10 cellular contexts compared by ENCODE assay signal in the genomic region with DNA sequence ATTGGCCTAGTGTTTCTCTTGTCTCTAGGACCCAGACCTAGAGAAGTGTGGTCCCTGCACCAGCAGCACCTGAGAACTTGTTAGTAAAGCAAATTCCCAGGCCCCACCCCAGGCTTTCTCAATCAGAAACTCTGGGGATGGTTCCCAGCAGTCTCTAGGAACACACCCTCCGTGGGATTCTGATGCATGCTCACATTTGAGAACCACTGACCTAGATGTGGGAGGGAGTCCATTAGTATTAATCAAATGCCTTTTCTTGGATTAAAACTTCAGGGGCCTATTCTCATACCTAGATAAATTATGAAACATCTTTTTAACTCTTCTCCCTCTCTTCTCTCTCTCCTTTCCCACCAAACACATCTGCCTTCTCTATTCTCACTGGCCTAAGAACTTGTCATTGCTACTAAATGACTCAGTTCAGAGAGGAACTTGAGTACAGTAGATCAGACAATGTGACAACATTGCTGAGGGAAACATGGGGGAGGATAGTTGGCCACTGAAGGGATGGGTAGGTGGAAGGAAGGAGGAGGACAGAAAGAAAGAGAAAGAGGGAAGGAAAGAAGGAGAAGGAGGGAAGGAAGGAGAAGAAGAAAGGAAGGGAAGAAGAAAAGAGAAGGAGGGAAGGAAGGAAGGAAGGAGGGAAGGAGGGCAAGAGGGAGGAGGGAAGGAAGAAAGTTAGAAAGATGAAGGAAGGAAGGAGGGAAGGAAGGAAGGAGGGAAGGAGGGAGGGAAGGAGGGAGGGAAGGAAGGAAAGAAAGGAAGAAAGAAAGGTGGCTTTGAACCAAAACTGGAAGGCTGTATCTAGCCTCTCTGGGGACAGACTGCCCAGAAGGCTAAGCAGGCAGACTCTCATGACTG.
DNase-seq lines count a peak whose midpoint lies in the region; ATAC-seq and TF ChIP-seq lines count a peak whose summit lies in the region.
"Had no signal": no experiment of that assay in that cellular context is flagged by ENCODE, and none has a peak within 500 bp of the region (broad histone marks: within the 10 kb centered on the region; RNA-seq: fewer than 3 reads in every experiment).

No MANE protein-coding gene starts in this region.

- H3K27ac Mint-ChIP-seq in Calu3 (ENCODE audit: unreplicated experiment), result peak overlapping the region; percentile 10
- peak overlapping the region; percentile 47 for H3K27ac Mint-ChIP-seq in activated naive CD8-positive, alpha-beta T cell treated with anti-CD3 and anti-CD28 coated beads, Interleukin-2, amount 50 U/mL, for 24 hours

- H3K4me3 Mint-ChIP-seq in Calu3 (ENCODE audit: low read depth, unreplicated experiment), result no peak overlapping the region
- no peak overlapping the region for H3K4me3 Mint-ChIP-seq in activated naive CD8-positive, alpha-beta T cell treated with anti-CD3 and anti-CD28 coated beads, Interleukin-2, amount 50 U/mL, for 24 hours

- TF ChIP-seq CTCF in Calu3 (IDR thresholded peaks at IDR 0.05; ENCODE audit: unreplicated experiment), result no peak

- H3K4me1 Mint-ChIP-seq in Calu3 (ENCODE audit: low read depth, unreplicated experiment), result peaks cover 40% of the 10 kb centered on the region
- H3K4me1 Mint-ChIP-seq in activated naive CD8-positive, alpha-beta T cell treated with anti-CD3 and anti-CD28 coated beads, Interleukin-2, amount 50 U/mL, for 24 hours, result peaks cover 53% of the 10 kb centered on the region

- intact Hi-C loops in Calu3 (cut with micrococcal nuclease; ENCODE audit: unreplicated experiment), result no loop called here

- H3K9me3 Mint-ChIP-seq in Calu3 (ENCODE audit: low read depth, unreplicated experiment), result no peaks in the 10 kb centered on the region
- H3K9me3 Mint-ChIP-seq in activated naive CD8-positive, alpha-beta T cell treated with anti-CD3 and anti-CD28 coated beads, Interleukin-2, amount 50 U/mL, for 24 hours, result peaks cover 5% of the 10 kb centered on the region

- CTCF ChIA-PET in Calu3 (lab: Charles Lee), result no interaction called here

- DNase-seq in Calu3 (no peak), myocyte (ENCODE audit: low read depth) (peak; percentile 36), SW 1271 (lab: John Stamatoyannopoulos, UW) (no peak)
- no peak for DNase-seq in activated naive CD8-positive, alpha-beta T cell treated with anti-CD3 and anti-CD28 coated beads, Interleukin-2, amount 50 U/mL, for 24 hours
- DNase-seq: NCI-H2081 treated with DMSO at 0.1 percent for 48 hours, thyroid gland had no signal

- H3K27me3 Mint-ChIP-seq in Calu3 (ENCODE audit: unreplicated experiment), result no peaks in the 10 kb centered on the region
- no peaks in the 10 kb centered on the region for H3K27me3 Mint-ChIP-seq in activated naive CD8-positive, alpha-beta T cell treated with anti-CD3 and anti-CD28 coated beads, Interleukin-2, amount 50 U/mL, for 24 hours

- peaks cover 23% of the 10 kb centered on the region for H3K36me3 Mint-ChIP-seq in Calu3 (ENCODE audit: insufficient read depth, unreplicated experiment)
- peaks cover 29% of the 10 kb centered on the region for H3K36me3 Mint-ChIP-seq in activated naive CD8-positive, alpha-beta T cell treated with anti-CD3 and anti-CD28 coated beads, Interleukin-2, amount 50 U/mL, for 24 hours (ENCODE audit: low read depth)

- BruUV-seq in Calu3 (replicated peaks; lab: Mats Ljungman, UMichigan), result no TSS peak

- ATAC-seq in HG02610 (IDR thresholded peaks at IDR 0.05; ENCODE audit: unreplicated experiment) (peak; percentile 40), HG02588 (IDR thresholded peaks at IDR 0.05; ENCODE audit: unreplicated experiment) (no peak), HG02938 (IDR thresholded peaks at IDR 0.05; ENCODE audit: unreplicated experiment) (no peak), HG03135 (IDR thresholded peaks at IDR 0.05; ENCODE audit: unreplicated experiment) (no peak)
- peak; percentile 63 for ATAC-seq in activated naive CD8-positive, alpha-beta T cell treated with anti-CD3 and anti-CD28 coated beads, Interleukin-2, amount 50 U/mL, for 24 hours

Comparison
In these comparisons a context has a peak if more than half of its experiments do, and no peak if none do; other contexts are left out.
1. ATAC-seq: peak in HG02610 (single experiment) and activated naive CD8-positive, alpha-beta T cell treated with anti-CD3 and anti-CD28 coated beads, Interleukin-2, amount 50 U/mL, for 24 hours (single experiment); none in HG02588 (single experiment), HG02938 (single experiment) and HG03135 (single experiment).